Comparison of ENCODE assay signal across 15 cellular contexts in genomic region chr11:110158317-110159200, GRCh38.
"Had no signal": no experiment of that assay in that cellular context is flagged by ENCODE, and none has a peak within 500 bp of the region (broad histone marks: within the 10 kb centered on the region; RNA-seq: fewer than 3 reads in every experiment).

No MANE protein-coding gene starts in this region.

- DNase-seq: activated CD4-positive, alpha-beta T cell treated with anti-CD3 and anti-CD28 coated beads, Interleukin-2, amount 50 U/mL, for 4 hours; activated gamma-delta T cell; activated T-cell treated with anti-CD3 and anti-CD28 coated beads, Interleukin-2, amount 50 U/mL, for 72 hours; effector CD8-positive, alpha-beta T cell; mesenchymal stem cell; naive thymus-derived CD8-positive, alpha-beta T cell; nucleus accumbens; posterior cingulate gyrus; stimulated activated CD8-positive, alpha-beta memory T cell treated with anti-CD3 and anti-CD28 coated beads, Interleukin-4, amount 100 ng/mL, for 48 hours; stimulated activated naive CD8-positive, alpha-beta T cell treated with anti-CD3 and anti-CD28 coated beads, Interleukin-15, Interleukin-2, amounts not matched to agents 100 U/mL and 50 U/mL, for 24 hours; substantia nigra; uterus had no signal

- H3K27me3 ChIP-seq: esophagus muscularis mucosa, tibial nerve, uterus had no signal

- H3K36me3 ChIP-seq: uterus had no signal

- H3K9me3 ChIP-seq: esophagus muscularis mucosa, tibial nerve, uterus had no signal

- ATAC-seq: activated T-cell treated with anti-CD3 and anti-CD28 coated beads, Interleukin-2, amount 50 U/mL, for 72 hours; naive thymus-derived CD8-positive, alpha-beta T cell; stimulated activated naive CD8-positive, alpha-beta T cell treated with anti-CD3 and anti-CD28 coated beads, Interleukin-15, Interleukin-2, amounts not matched to agents 100 U/mL and 50 U/mL, for 24 hours had no signal

- H3K27ac ChIP-seq: esophagus muscularis mucosa, tibial nerve, uterus had no signal

- FAIRE-seq: endothelial cell of umbilical vein had no signal

- H3K4me3 ChIP-seq: esophagus muscularis mucosa, tibial nerve, uterus had no signal

- H3K4me1 ChIP-seq: esophagus muscularis mucosa, uterus had no signal
